8 cellular contexts compared by ENCODE assay signal in the genomic region with DNA sequence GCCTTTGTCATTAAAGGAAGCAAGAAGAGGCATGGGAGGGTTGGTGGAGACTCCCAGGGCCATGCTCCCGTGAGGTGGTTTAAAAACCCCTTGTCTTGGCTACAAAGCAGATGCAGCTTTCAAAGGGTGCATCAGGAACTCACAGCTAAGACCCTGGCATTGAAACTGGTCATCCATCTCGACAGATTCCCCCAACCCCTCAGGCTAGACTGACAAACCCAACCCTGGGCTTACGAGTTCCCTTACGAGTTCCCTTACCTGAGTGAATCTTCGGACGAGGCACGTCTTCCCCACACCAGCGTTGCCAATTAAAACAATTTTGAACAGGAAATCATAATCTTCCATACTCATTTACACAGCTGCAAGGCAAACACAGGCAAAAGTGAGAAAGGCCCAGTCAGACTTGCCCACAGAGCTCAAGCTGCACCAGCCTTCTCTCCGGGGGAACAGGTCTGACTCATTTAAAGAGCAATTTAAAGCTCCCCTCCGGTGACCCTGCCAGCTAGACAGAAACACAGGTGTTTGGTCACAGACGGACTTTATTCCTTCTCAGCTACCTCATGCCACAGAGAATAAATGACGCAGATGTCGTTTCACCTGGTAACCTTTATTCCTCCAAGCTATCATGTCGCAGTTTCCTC.
DNase-seq lines count a peak whose midpoint lies in the region; ATAC-seq, FAIRE-seq and TF ChIP-seq lines count a peak whose summit lies in the region.

No MANE protein-coding gene starts in this region.

- H3K27me3 Mint-ChIP-seq in activated naive CD8-positive, alpha-beta T cell: no peaks in the 10 kb centered on the region

- TF ChIP-seq EP300 in stomach (IDR thresholded peaks at IDR 0.05): no peak

- DNase-seq in GM12892 (ENCODE audit: insufficient read length) (peak; percentile 46), stomach (peak; percentile 58), KG1 (lab: John Stamatoyannopoulos, UW) (no peak), tibial artery (no peak)
- DNase-seq in effector CD4-positive, alpha-beta T cell: no peak

- peak overlapping the region in 1 of 4 donors; percentile 14 for H3K4me3 ChIP-seq in stomach
- no peak overlapping the region for H3K4me3 ChIP-seq in tibial artery

- no peaks in the 10 kb centered on the region for H3K9me3 Mint-ChIP-seq in activated naive CD8-positive, alpha-beta T cell (ENCODE audit: low read depth)

- peak overlapping the region; percentile 20 for H3K4me3 Mint-ChIP-seq in activated naive CD8-positive, alpha-beta T cell

- H3K4me1 ChIP-seq in stomach (peaks cover 0 to 44% (median 26%) of the 10 kb centered on the region in 4 donors), tibial artery (peaks cover 0 to 29% (median 20%) of the 10 kb centered on the region in 4 donors)

- H3K27me3 ChIP-seq in stomach (no peaks in the 10 kb centered on the region), tibial artery (no peaks in the 10 kb centered on the region)

- peaks cover 21% of the 10 kb centered on the region for H3K36me3 Mint-ChIP-seq in activated naive CD8-positive, alpha-beta T cell

- H3K27ac Mint-ChIP-seq in activated naive CD8-positive, alpha-beta T cell: peak overlapping the region; percentile 90

- no peak for TF ChIP-seq CTCF in stomach (IDR thresholded peaks at IDR 0.05)
- TF ChIP-seq CTCF in tibial artery (IDR thresholded peaks at IDR 0.05): no peak

- ATAC-seq in GM19467 (IDR thresholded peaks at IDR 0.05; ENCODE audit: unreplicated experiment): peak; percentile 86
- peak; percentile 93 for ATAC-seq in HG03457 (IDR thresholded peaks at IDR 0.05; ENCODE audit: unreplicated experiment)

- peaks cover 0 to 8% (median 2%) of the 10 kb centered on the region in 4 donors for H3K36me3 ChIP-seq in stomach
- H3K36me3 ChIP-seq in tibial artery: no peaks in the 10 kb centered on the region

- no peaks in the 10 kb centered on the region for H3K9me3 ChIP-seq in stomach
- H3K9me3 ChIP-seq in tibial artery: no peaks in the 10 kb centered on the region

- peaks cover 79% of the 10 kb centered on the region for H3K4me1 Mint-ChIP-seq in activated naive CD8-positive, alpha-beta T cell (ENCODE audit: low read depth)

- peak; percentile 98 for FAIRE-seq in GM12892 (lab: Jason Lieb, UNC)

- WGBS in stomach, 5 donors: 41 to 65% (median 49%) methylated on average over 14 of the region's 14 CpGs

- H3K27ac ChIP-seq in stomach: peak overlapping the region in 3 of 5 donors; percentile 2 to 69 (median 7)
- H3K27ac ChIP-seq in tibial artery: no peak overlapping the region

- TF ChIP-seq POLR2A in GM12892 (IDR thresholded peaks at IDR 0.05; ENCODE audit: low read depth, low read length) (no peak), stomach (IDR thresholded peaks at IDR 0.05) (no peak)

- intact Hi-C loops in stomach (cut with DNase I; ENCODE audit: low total_unique reads): no loop called here
- intact Hi-C loops in tibial artery (cut with DNase I; ENCODE audit: low total_unique reads): no loop called here

Comparison
In these comparisons a context has a peak if more than half of its experiments do, and no peak if none do; other contexts are left out.
1. DNase-seq: peak in GM12892 (single experiment) and stomach (single experiment); none in KG1 (single experiment), effector CD4-positive, alpha-beta T cell (single experiment) and tibial artery (0 of 2).
2. H3K27ac ChIP-seq: peak in stomach (3 of 5); none in tibial artery (0 of 2).